ENCODE assay signal across 24 cellular contexts in genomic region chr13:98068511-98068910, GRCh38.
DNase-seq lines count a peak whose midpoint lies in the region; ATAC-seq and TF ChIP-seq lines count a peak whose summit lies in the region.
"Had no signal": no experiment of that assay in that cellular context is flagged by ENCODE, and none has a peak within 500 bp of the region (broad histone marks: within the 10 kb centered on the region; RNA-seq: fewer than 3 reads in every experiment).

No MANE protein-coding gene starts in this region.

- H3K27ac ChIP-seq in esophagus muscularis mucosa (replicated peaks in 1 of 4) (no peak overlapping the region), trophoblast cell (ENCODE audit: low read depth, low read length) (no peak overlapping the region), OCI-LY7 (ENCODE audit: low read depth, low read length, poor library complexity, severe bottlenecking) (no peak overlapping the region)
- H3K27ac ChIP-seq: colonic mucosa, PC-9, spleen, uterus had no signal

- H3K4me1 ChIP-seq in esophagus muscularis mucosa (no peaks in the 10 kb centered on the region), trophoblast cell (ENCODE audit: control insufficient read depth in 1 of 2, insufficient read depth in 2 of 2, low read length in 2 of 2) (peaks cover 2 to 4% of the 10 kb centered on the region in 2 experiments), OCI-LY7 (ENCODE audit: insufficient read depth, low read length, poor library complexity, severe bottlenecking) (no peaks in the 10 kb centered on the region)
- H3K4me1 ChIP-seq: colonic mucosa, spleen, uterus had no signal

- WGBS in esophagus muscularis mucosa, result 80% methylated on average over 8 of the region's 8 CpGs
- WGBS in trophoblast cell (ENCODE audit: extremely low coverage, insufficient coverage, insufficient read length), result no CpG with 5 or more reads among the region's 8 CpGs

- TF ChIP-seq EP300 in esophagus muscularis mucosa (IDR thresholded peaks at IDR 0.05), result no peak

- H3K9me3 ChIP-seq in esophagus muscularis mucosa (no peaks in the 10 kb centered on the region), trophoblast cell (ENCODE audit: insufficient read depth, low read depth, low read length) (no peaks in the 10 kb centered on the region), OCI-LY7 (ENCODE audit: low read length) (no peaks in the 10 kb centered on the region)
- H3K9me3 ChIP-seq: colonic mucosa, spleen, uterus had no signal

- peak; percentile 14 for DNase-seq in NCI-H345 (lab: John Stamatoyannopoulos, UW)
- DNase-seq in NCI-H345 treated with DMSO at 0.1 percent for 48 hours (lab: John Stamatoyannopoulos, UW; ENCODE audit: unreplicated experiment), result no peak
- DNase-seq in NCI-H226, result peak; percentile 40
- DNase-seq in esophagus muscularis mucosa (ENCODE audit: extremely low spot score), result peak; percentile 68
- DNase-seq in trophoblast cell, result peak; percentile 31 to 79
- DNase-seq in activated T-cell treated with anti-CD3 and anti-CD28 coated beads, Interleukin-2, amount 50 U/mL, for 72 hours, result no peak
- no peak for DNase-seq in OCI-LY7 (ENCODE audit: low spot score)
- DNase-seq: 8988T; activated T-cell treated with anti-CD3 and anti-CD28 coated beads, Interleukin-2, amount 50 U/mL, for 4 hours; colonic mucosa; foreskin fibroblast; GF-D8; KG1; NCI-H2029; NCI-H526 treated with DMSO at 0.1 percent for 48 hours; spleen; stimulated activated CD4-positive, alpha-beta T cell treated with anti-CD3 and anti-CD28 coated beads, Interleukin-4, amount 100 ng/mL, for 4 hours; uterus had no signal

- ATAC-seq in activated T-cell treated with anti-CD3 and anti-CD28 coated beads, Interleukin-2, amount 50 U/mL, for 72 hours (replicated peaks in 1 of 2), result no peak
- no peak for ATAC-seq in GM21825 (IDR thresholded peaks at IDR 0.05; ENCODE audit: unreplicated experiment)
- ATAC-seq: activated CD4-positive, CD25-positive, alpha-beta regulatory T cell treated with anti-CD3 and anti-CD28 coated beads, Interleukin-2, amount 50 U/mL, for 24 hours; activated naive CD4-positive, alpha-beta T cell treated with anti-CD3 and anti-CD28 coated beads, Interleukin-2, amount 50 U/mL, for 72 hours; activated T-cell treated with anti-CD3 and anti-CD28 coated beads, Interleukin-2, amount 50 U/mL, for 4 hours; HCT116 had no signal

- H4K8ac ChIP-seq in trophoblast cell (ENCODE audit: low read depth, low read length), result no peak overlapping the region

- H2BK5ac ChIP-seq in trophoblast cell (ENCODE audit: low read depth, low read length, poor library complexity), result no peak overlapping the region

- TF ChIP-seq POLR2A in esophagus muscularis mucosa (IDR thresholded peaks at IDR 0.05; ENCODE audit: low read depth), result no peak

- no peak overlapping the region for H3K4me3 Mint-ChIP-seq in activated T-cell treated with anti-CD3 and anti-CD28 coated beads, Interleukin-2, amount 50 U/mL, for 72 hours
- H3K4me3 Mint-ChIP-seq: activated T-cell treated with anti-CD3 and anti-CD28 coated beads, Interleukin-2, amount 50 U/mL, for 4 hours; B cell had no signal

- no peaks in the 10 kb centered on the region for H3K27me3 Mint-ChIP-seq in activated T-cell treated with anti-CD3 and anti-CD28 coated beads, Interleukin-2, amount 50 U/mL, for 72 hours (ENCODE audit: low read depth)

- no peaks in the 10 kb centered on the region for H3K36me3 Mint-ChIP-seq in activated T-cell treated with anti-CD3 and anti-CD28 coated beads, Interleukin-2, amount 50 U/mL, for 72 hours (ENCODE audit: insufficient read depth in 2 of 2)
- H3K36me3 Mint-ChIP-seq: activated naive CD4-positive, alpha-beta T cell treated with anti-CD3 and anti-CD28 coated beads, Interleukin-2, amount 50 U/mL, for 72 hours had no signal

- no peaks in the 10 kb centered on the region for H4K20me1 ChIP-seq in OCI-LY7 (ENCODE audit: insufficient read depth, low read length)

- no peak overlapping the region for H3K4ac ChIP-seq in trophoblast cell (ENCODE audit: low read depth, low read length)

- no peak overlapping the region for H2BK120ac ChIP-seq in trophoblast cell (ENCODE audit: insufficient read depth, low read length, poor library complexity)

- H3K4me2 ChIP-seq in trophoblast cell (ENCODE audit: low read length) (no peak overlapping the region), OCI-LY7 (ENCODE audit: low read length) (no peak overlapping the region)
- H3K4me2 ChIP-seq: PC-9 had no signal

- no peak overlapping the region for H2AK5ac ChIP-seq in trophoblast cell (ENCODE audit: low read length)

- H3K9me2 ChIP-seq in OCI-LY7 (ENCODE audit: insufficient read depth, low read length), result no peaks in the 10 kb centered on the region

- H3K79me2 ChIP-seq in trophoblast cell (ENCODE audit: control insufficient read depth, insufficient read depth, low read length, poor library complexity) (no peaks in the 10 kb centered on the region), OCI-LY7 (ENCODE audit: insufficient read depth, low read depth, low read length) (no peaks in the 10 kb centered on the region)

- POLR2A ChIA-PET in OCI-LY7 (lab: Charles Lee), result no interaction called here

- H4K91ac ChIP-seq in trophoblast cell (ENCODE audit: low read depth, low read length), result no peak overlapping the region

- CTCF ChIA-PET in OCI-LY7 (lab: Charles Lee; ENCODE audit: unreplicated experiment), result no interaction called here

- no peaks in the 10 kb centered on the region for H3K27me3 ChIP-seq in esophagus muscularis mucosa
- H3K27me3 ChIP-seq in trophoblast cell (ENCODE audit: insufficient read depth, low read length), result no peaks in the 10 kb centered on the region
- H3K27me3 ChIP-seq: colonic mucosa, spleen, uterus had no signal

- H2AFZ ChIP-seq in trophoblast cell (ENCODE audit: insufficient read depth, low read length, poor library complexity) (no peak overlapping the region), OCI-LY7 (ENCODE audit: low read length) (no peak overlapping the region)
- H2AFZ ChIP-seq: PC-9 had no signal

- no peaks in the 10 kb centered on the region for H3K9me3 Mint-ChIP-seq in activated T-cell treated with anti-CD3 and anti-CD28 coated beads, Interleukin-2, amount 50 U/mL, for 72 hours
- H3K9me3 Mint-ChIP-seq: activated naive CD4-positive, alpha-beta T cell treated with anti-CD3 and anti-CD28 coated beads, Interleukin-2, amount 50 U/mL, for 72 hours; activated T-cell treated with anti-CD3 and anti-CD28 coated beads, Interleukin-2, amount 50 U/mL, for 4 hours had no signal

- no peak overlapping the region for H3K18ac ChIP-seq in trophoblast cell (ENCODE audit: low read length)

- H3K79me1 ChIP-seq in trophoblast cell (ENCODE audit: low read length), result no peaks in the 10 kb centered on the region

- no peaks in the 10 kb centered on the region for H3K4me1 Mint-ChIP-seq in activated T-cell treated with anti-CD3 and anti-CD28 coated beads, Interleukin-2, amount 50 U/mL, for 72 hours (ENCODE audit: low read depth)
- H3K4me1 Mint-ChIP-seq: B cell had no signal

- no peak overlapping the region for H4K12ac ChIP-seq in trophoblast cell (ENCODE audit: low read depth, low read length)

- H3K27ac Mint-ChIP-seq in activated T-cell treated with anti-CD3 and anti-CD28 coated beads, Interleukin-2, amount 50 U/mL, for 72 hours, result no peak overlapping the region
- H3K27ac Mint-ChIP-seq: activated naive CD4-positive, alpha-beta T cell treated with anti-CD3 and anti-CD28 coated beads, Interleukin-2, amount 50 U/mL, for 72 hours; B cell had no signal

- no peak overlapping the region for H3K4me3 ChIP-seq in esophagus muscularis mucosa
- no peak overlapping the region for H3K4me3 ChIP-seq in trophoblast cell (ENCODE audit: low read depth, low read length)
- no peak overlapping the region for H3K4me3 ChIP-seq in OCI-LY7 (ENCODE audit: low read depth, low read length, poor library complexity, severe bottlenecking)
- H3K4me3 ChIP-seq: colonic mucosa, PC-9, spleen, uterus had no signal

- no peak overlapping the region for H3K9ac ChIP-seq in trophoblast cell (ENCODE audit: low read length)

- H3K14ac ChIP-seq in trophoblast cell (ENCODE audit: low read length), result no peak overlapping the region

- H3K36me3 ChIP-seq in esophagus muscularis mucosa (no peaks in the 10 kb centered on the region), trophoblast cell (ENCODE audit: control insufficient read depth in 1 of 2, insufficient read depth in 2 of 2, low read length in 2 of 2) (no peaks in the 10 kb centered on the region), OCI-LY7 (ENCODE audit: insufficient read depth, low read length) (no peaks in the 10 kb centered on the region)
- H3K36me3 ChIP-seq: colonic mucosa, spleen, uterus had no signal

- intact Hi-C loops in esophagus muscularis mucosa (cut with DNase I), result no loop called here
- intact Hi-C loops in OCI-LY7 (cut with micrococcal nuclease; ENCODE audit: unreplicated experiment), result no loop called here

- H3K23ac ChIP-seq in trophoblast cell (ENCODE audit: low read length), result no peak overlapping the region

- no peak overlapping the region for H2BK12ac ChIP-seq in trophoblast cell (ENCODE audit: low read length)

- no TSS peak for BruUV-seq in OCI-LY7 (replicated peaks; lab: Mats Ljungman, UMichigan)

- no peak for TF ChIP-seq CTCF in esophagus muscularis mucosa (IDR thresholded peaks at IDR 0.05)
- TF ChIP-seq CTCF in OCI-LY7 (conservative IDR thresholded peaks at IDR 0.05; ENCODE audit: low read length), result no peak

Comparison
In these comparisons a context has a peak if more than half of its experiments do, and no peak if none do; other contexts are left out.
1. DNase-seq: peak in NCI-H345 (single experiment), NCI-H226 (single experiment), esophagus muscularis mucosa (single experiment) and trophoblast cell (2 of 2); none in NCI-H345 treated with DMSO at 0.1 percent for 48 hours (single experiment), activated T-cell treated with anti-CD3 and anti-CD28 coated beads, Interleukin-2, amount 50 U/mL, for 72 hours (0 of 2) and OCI-LY7 (single experiment).